In the genomic region with DNA sequence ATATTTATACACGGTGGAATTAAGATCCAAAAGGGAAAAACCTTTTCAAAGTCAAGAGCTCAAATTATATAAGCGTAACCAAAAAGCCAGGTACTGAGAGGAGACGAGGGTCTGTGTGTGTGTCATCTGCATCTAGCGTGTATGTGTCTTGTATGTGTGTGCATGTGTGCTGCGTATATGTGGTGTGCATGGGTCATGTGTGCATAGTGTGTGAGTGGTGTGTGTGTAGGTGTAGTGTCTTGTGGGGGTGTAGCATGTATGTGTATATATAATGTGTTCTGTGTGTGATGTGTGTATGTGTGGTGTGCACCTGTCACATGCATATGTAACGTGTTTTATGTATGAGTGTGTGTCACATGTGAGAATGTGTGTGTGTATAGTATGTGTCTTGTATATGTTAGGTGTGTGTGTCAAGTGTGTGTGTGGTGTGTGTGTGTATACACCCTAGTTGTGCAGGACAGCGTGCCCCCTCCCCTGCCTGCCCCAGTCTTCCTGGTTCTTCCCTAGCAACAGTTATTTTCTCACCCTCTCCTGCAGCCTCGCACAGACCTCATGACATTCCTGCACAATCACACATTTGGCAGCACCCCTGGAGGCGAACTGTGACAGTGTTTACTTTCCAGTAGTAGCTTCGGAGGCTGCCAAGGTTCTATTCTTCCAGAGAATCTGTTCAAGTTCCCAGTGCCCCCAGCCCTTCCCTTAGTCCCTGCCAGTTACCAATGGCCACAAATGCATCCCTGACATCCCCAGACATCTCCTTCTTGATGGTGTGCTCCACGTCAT, we compare ENCODE assay signal across 1 cellular context.
TF ChIP-seq lines count a peak whose summit lies in the region.

No MANE protein-coding gene starts in this region.

TF ChIP-seq in SK-N-SH treated with all-trans-retinoic acid at 6 μM for 48 hours, 23 proteins besides CTCF, POLR2A, EP300 and RAD21 (continued from another document):
- TF ChIP-seq, protein P1, sequence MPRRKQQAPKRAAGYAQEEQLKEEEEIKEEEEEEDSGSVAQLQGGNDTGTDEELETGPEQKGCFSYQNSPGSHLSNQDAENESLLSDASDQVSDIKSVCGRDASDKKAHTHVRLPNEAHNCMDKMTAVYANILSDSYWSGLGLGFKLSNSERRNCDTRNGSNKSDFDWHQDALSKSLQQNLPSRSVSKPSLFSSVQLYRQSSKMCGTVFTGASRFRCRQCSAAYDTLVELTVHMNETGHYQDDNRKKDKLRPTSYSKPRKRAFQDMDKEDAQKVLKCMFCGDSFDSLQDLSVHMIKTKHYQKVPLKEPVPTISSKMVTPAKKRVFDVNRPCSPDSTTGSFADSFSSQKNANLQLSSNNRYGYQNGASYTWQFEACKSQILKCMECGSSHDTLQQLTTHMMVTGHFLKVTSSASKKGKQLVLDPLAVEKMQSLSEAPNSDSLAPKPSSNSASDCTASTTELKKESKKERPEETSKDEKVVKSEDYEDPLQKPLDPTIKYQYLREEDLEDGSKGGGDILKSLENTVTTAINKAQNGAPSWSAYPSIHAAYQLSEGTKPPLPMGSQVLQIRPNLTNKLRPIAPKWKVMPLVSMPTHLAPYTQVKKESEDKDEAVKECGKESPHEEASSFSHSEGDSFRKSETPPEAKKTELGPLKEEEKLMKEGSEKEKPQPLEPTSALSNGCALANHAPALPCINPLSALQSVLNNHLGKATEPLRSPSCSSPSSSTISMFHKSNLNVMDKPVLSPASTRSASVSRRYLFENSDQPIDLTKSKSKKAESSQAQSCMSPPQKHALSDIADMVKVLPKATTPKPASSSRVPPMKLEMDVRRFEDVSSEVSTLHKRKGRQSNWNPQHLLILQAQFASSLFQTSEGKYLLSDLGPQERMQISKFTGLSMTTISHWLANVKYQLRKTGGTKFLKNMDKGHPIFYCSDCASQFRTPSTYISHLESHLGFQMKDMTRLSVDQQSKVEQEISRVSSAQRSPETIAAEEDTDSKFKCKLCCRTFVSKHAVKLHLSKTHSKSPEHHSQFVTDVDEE (CRISPR knock-in tag; IDR thresholded peaks at IDR 0.05) = no peak
- TF ChIP-seq ARNTL (CRISPR knock-in tag; IDR thresholded peaks at IDR 0.05; ENCODE audit: borderline replicate concordance, low read depth) = no peak
